In genomic region chr10:125144693-125145623, GRCh38 we compare ENCODE assay signal across 9 cellular contexts. TPM values are rescaled to one million over a fixed set of nuclear protein-coding genes. Genes with fewer than 3 reads are reported as not detected.
A peak's percentile ranks its signal among the peaks of the same experiment; 100 is the strongest.
DNase-seq lines count a peak whose midpoint lies in the region; ATAC-seq and TF ChIP-seq lines count a peak whose summit lies in the region.
"Had no signal": no experiment of that assay in that cellular context is flagged by ENCODE, and none has a peak within 500 bp of the region (broad histone marks: within the 10 kb centered on the region; RNA-seq: fewer than 3 reads in every experiment).

No MANE protein-coding gene starts in this region.

- H3K4me1 ChIP-seq in BE2C (peaks cover 11% of the 10 kb centered on the region), right cardiac atrium (ENCODE audit: control insufficient read depth, insufficient read depth, low read length) (peaks cover 39% of the 10 kb centered on the region)

- ATAC-seq in right cardiac atrium (peak; percentile 43 to 59), GM21576 (IDR thresholded peaks at IDR 0.05; ENCODE audit: unreplicated experiment) (no peak), HG02678 (IDR thresholded peaks at IDR 0.05; ENCODE audit: unreplicated experiment) (no peak)
- ATAC-seq in stimulated activated effector memory CD8-positive, alpha-beta T cell treated with anti-CD3 and anti-CD28 coated beads, Interleukin-12 subunit alpha, Interleukin-12 subunit beta, amount 100 ng/mL, for 72 hours, result peak; percentile 39

- DNase-seq in BE2C (peak; percentile 41), HCEC 1CT (peak; percentile 52), right cardiac atrium (peak; percentile 47 to 72 (median 70))
- no peak for DNase-seq in stimulated activated effector memory CD8-positive, alpha-beta T cell treated with anti-CD3 and anti-CD28 coated beads, Interleukin-12 subunit alpha, Interleukin-12 subunit beta, amount 100 ng/mL, for 72 hours (ENCODE audit: low spot score in 2 of 2)
- no peak for DNase-seq in activated naive CD4-positive, alpha-beta T cell treated with anti-CD3 and anti-CD28 coated beads for 36 hours

- CTCF ChIA-PET in activated naive CD4-positive, alpha-beta T cell treated with anti-CD3 and anti-CD28 coated beads for 36 hours (lab: Charles Lee), result no interaction called here

- H3K36me3 ChIP-seq in BE2C, result no peaks in the 10 kb centered on the region

- peak; percentile 50 for TF ChIP-seq CTCF in BE2C (IDR thresholded peaks at IDR 0.05; ENCODE audit: low read depth, low read length)
- TF ChIP-seq CTCF in VCaP (conservative IDR thresholded peaks at IDR 0.05), result peak; percentile 25; the same call in 1 of the 2 replicates

- 32% methylated on average over 13 of the region's 13 CpGs for WGBS in right cardiac atrium

- H3K27ac ChIP-seq in VCaP, result peak overlapping the region; percentile 16; the same call in 1 of the 2 replicates
- peak overlapping the region; percentile 28 for H3K27ac ChIP-seq in right cardiac atrium (ENCODE audit: low read length)

- no peaks in the 10 kb centered on the region for H3K36me3 Mint-ChIP-seq in stimulated activated effector memory CD8-positive, alpha-beta T cell treated with anti-CD3 and anti-CD28 coated beads, Interleukin-12 subunit alpha, Interleukin-12 subunit beta, amount 100 ng/mL, for 72 hours
- no peaks in the 10 kb centered on the region for H3K36me3 Mint-ChIP-seq in activated naive CD4-positive, alpha-beta T cell treated with anti-CD3 and anti-CD28 coated beads for 36 hours (ENCODE audit: low read depth)

- intact Hi-C loops in right cardiac atrium (cut with DNase I), result loop anchor here in 1 of 4 donors (10.0 kb wide), 1 partner anchor 60 kb away; no protein-coding TSS in a partner anchor
- intact Hi-C loops in activated naive CD4-positive, alpha-beta T cell treated with anti-CD3 and anti-CD28 coated beads for 36 hours (cut with micrococcal nuclease), result no loop called here

- no peaks in the 10 kb centered on the region for H3K9me3 ChIP-seq in BE2C
- H3K9me3 ChIP-seq in right cardiac atrium (ENCODE audit: control insufficient read depth, low read length), result no peaks in the 10 kb centered on the region

- no peak overlapping the region for H3K4me3 ChIP-seq in BE2C (ENCODE audit: low read depth, low read length)
- no peak overlapping the region for H3K4me3 ChIP-seq in right cardiac atrium (ENCODE audit: low read length)

- H3K4me3 Mint-ChIP-seq in stimulated activated effector memory CD8-positive, alpha-beta T cell treated with anti-CD3 and anti-CD28 coated beads, Interleukin-12 subunit alpha, Interleukin-12 subunit beta, amount 100 ng/mL, for 72 hours, result no peak overlapping the region
- H3K4me3 Mint-ChIP-seq in activated naive CD4-positive, alpha-beta T cell treated with anti-CD3 and anti-CD28 coated beads for 36 hours, result no peak overlapping the region

- no peaks in the 10 kb centered on the region for H3K4me1 Mint-ChIP-seq in stimulated activated effector memory CD8-positive, alpha-beta T cell treated with anti-CD3 and anti-CD28 coated beads, Interleukin-12 subunit alpha, Interleukin-12 subunit beta, amount 100 ng/mL, for 72 hours
- no peaks in the 10 kb centered on the region for H3K4me1 Mint-ChIP-seq in activated naive CD4-positive, alpha-beta T cell treated with anti-CD3 and anti-CD28 coated beads for 36 hours (ENCODE audit: low read depth)

- no peak overlapping the region for H3K27ac Mint-ChIP-seq in stimulated activated effector memory CD8-positive, alpha-beta T cell treated with anti-CD3 and anti-CD28 coated beads, Interleukin-12 subunit alpha, Interleukin-12 subunit beta, amount 100 ng/mL, for 72 hours
- no peak overlapping the region for H3K27ac Mint-ChIP-seq in activated naive CD4-positive, alpha-beta T cell treated with anti-CD3 and anti-CD28 coated beads for 36 hours
- H3K27ac Mint-ChIP-seq: dendritic cell treated with granulocyte-macrophage colony-stimulating factor and Interleukin-4, amounts not matched to agents 40 ng/mL and 50 ng/mL, for 4 days had no signal

- H3K27me3 ChIP-seq in BE2C (no peaks in the 10 kb centered on the region), right cardiac atrium (ENCODE audit: control insufficient read depth, insufficient read depth) (no peaks in the 10 kb centered on the region)

- peaks cover 29% of the 10 kb centered on the region for H3K27me3 Mint-ChIP-seq in activated naive CD4-positive, alpha-beta T cell treated with anti-CD3 and anti-CD28 coated beads for 36 hours (ENCODE audit: low read depth)
- H3K27me3 Mint-ChIP-seq: dendritic cell treated with granulocyte-macrophage colony-stimulating factor and Interleukin-4, amounts not matched to agents 40 ng/mL and 50 ng/mL, for 4 days had no signal

- H3K9me3 Mint-ChIP-seq in stimulated activated effector memory CD8-positive, alpha-beta T cell treated with anti-CD3 and anti-CD28 coated beads, Interleukin-12 subunit alpha, Interleukin-12 subunit beta, amount 100 ng/mL, for 72 hours, result no peaks in the 10 kb centered on the region
- H3K9me3 Mint-ChIP-seq in activated naive CD4-positive, alpha-beta T cell treated with anti-CD3 and anti-CD28 coated beads for 36 hours, result no peaks in the 10 kb centered on the region
- H3K9me3 Mint-ChIP-seq: dendritic cell treated with granulocyte-macrophage colony-stimulating factor and Interleukin-4, amounts not matched to agents 40 ng/mL and 50 ng/mL, for 4 days had no signal

RNA-seq across cellular contexts. Expression of gene CTBP2, which starts 15.4 kb away (rescaled TPM):
- 99.8 TPM for polyA plus RNA-seq in BE2C (2012; ENCODE audit: insufficient read depth, insufficient read length, low read depth)
- 10 to 100 TPM; 36.6 to 38.7 (median 38.0) TPM for total RNA-seq in right cardiac atrium
- polyA plus RNA-seq in right cardiac atrium, result 16.6 TPM
- under 1 TPM; 0.19 to 0.42 TPM for total RNA-seq in activated naive CD4-positive, alpha-beta T cell treated with anti-CD3 and anti-CD28 coated beads for 36 hours

Comparison
In these comparisons a context has a peak if more than half of its experiments do, and no peak if none do; other contexts are left out.
1. DNase-seq: peak in BE2C (single experiment), HCEC 1CT (single experiment) and right cardiac atrium (3 of 3); none in stimulated activated effector memory CD8-positive, alpha-beta T cell treated with anti-CD3 and anti-CD28 coated beads, Interleukin-12 subunit alpha, Interleukin-12 subunit beta, amount 100 ng/mL, for 72 hours (0 of 2) and activated naive CD4-positive, alpha-beta T cell treated with anti-CD3 and anti-CD28 coated beads for 36 hours (single experiment).
2. ATAC-seq: peak in right cardiac atrium (2 of 2) and stimulated activated effector memory CD8-positive, alpha-beta T cell treated with anti-CD3 and anti-CD28 coated beads, Interleukin-12 subunit alpha, Interleukin-12 subunit beta, amount 100 ng/mL, for 72 hours (single experiment); none in GM21576 (single experiment) and HG02678 (single experiment).
3. RNA of gene CTBP2, which starts 15.4 kb away (total RNA-seq): 36.6 to 38.7 TPM in right cardiac atrium; 0.19 to 0.42 TPM in activated naive CD4-positive, alpha-beta T cell treated with anti-CD3 and anti-CD28 coated beads for 36 hours; every median in the first group is over 10 times any median in the second.